In the genomic region with DNA sequence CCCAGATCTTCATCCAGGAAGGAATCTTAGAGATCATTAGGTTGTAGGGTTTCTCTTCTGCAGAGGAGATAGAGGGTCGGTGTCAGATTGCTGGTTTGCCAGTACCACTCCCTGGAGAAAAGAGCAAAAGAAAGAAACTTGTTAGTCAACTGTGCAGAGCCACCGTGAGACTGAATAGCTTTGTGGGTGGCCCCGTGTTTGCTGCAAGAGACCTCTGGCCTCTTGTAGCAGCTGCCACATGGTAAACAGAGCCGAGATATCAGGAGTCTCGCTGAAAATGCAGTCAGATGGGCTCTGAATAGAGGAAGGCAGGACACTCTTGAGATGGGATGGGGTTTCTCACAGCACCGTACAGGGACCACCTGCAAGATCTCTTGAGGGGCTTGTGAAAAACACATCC, we compare ENCODE assay signal across 17 cellular contexts.
A peak's percentile ranks its signal among the peaks of the same experiment; 100 is the strongest.
DNase-seq lines count a peak whose midpoint lies in the region; ATAC-seq and TF ChIP-seq lines count a peak whose summit lies in the region.
"Had no signal": no experiment of that assay in that cellular context is flagged by ENCODE, and none has a peak within 500 bp of the region (broad histone marks: within the 10 kb centered on the region; RNA-seq: fewer than 3 reads in every experiment).

No MANE protein-coding gene starts in this region.

- no peak for TF ChIP-seq CTCF in NB4 (IDR thresholded peaks at IDR 0.05; ENCODE audit: low read depth, low read length)

- no peak overlapping the region for H3K4me3 ChIP-seq in NB4 (ENCODE audit: low read depth, low read length)
- H3K4me3 ChIP-seq: MG63, transverse colon had no signal

- DNase-seq in NB4 (ENCODE audit: low read depth) (peak; percentile 22), NCI-H748 (lab: John Stamatoyannopoulos, UW; ENCODE audit: unreplicated experiment) (peak; percentile 85), left kidney (ENCODE audit: low read depth, low spot score) (peak; percentile 73), sciatic nerve (ENCODE audit: low spot score) (no peak), hypothalamus (lab: John Stamatoyannopoulos, UW) (no peak), HUDEP-2 (lab: John Stamatoyannopoulos, UW; ENCODE audit: unreplicated experiment in 76 of 76) (no peak)
- DNase-seq: activated B cell treated with CpG ODN at 0.5 μM for 24 hours; activated effector memory CD4-positive, alpha-beta T cell treated with Interleukin-2 at 50 U/mL for 16 hours; anterior cingulate cortex; erythroblast; MG63; NCI-H2171; stimulated activated CD4-positive, alpha-beta T cell treated with anti-CD3 and anti-CD28 coated beads, Interleukin-4, amount 100 ng/mL, for 1 hour; transverse colon had no signal

- intact Hi-C loops in sciatic nerve (cut with DNase I) = no loop called here

- peak; percentile 83 for ATAC-seq in sciatic nerve
- ATAC-seq in HG03342 (IDR thresholded peaks at IDR 0.05; ENCODE audit: unreplicated experiment) = no peak
- no peak for ATAC-seq in GM19467 (IDR thresholded peaks at IDR 0.05; ENCODE audit: unreplicated experiment)
- ATAC-seq: Right ventricle myocardium inferior had no signal

- no peak for TF ChIP-seq POLR2A in NB4 (IDR thresholded peaks at IDR 0.05; ENCODE audit: extremely low read depth, insufficient read length)

Comparison
In these comparisons a context has a peak if more than half of its experiments do, and no peak if none do; other contexts are left out.
1. DNase-seq: peak in NB4 (single experiment), NCI-H748 (single experiment) and left kidney (single experiment); none in sciatic nerve (single experiment), hypothalamus (0 of 51) and HUDEP-2 (0 of 76).